ENCODE assay signal across 10 cellular contexts in the genomic region with DNA sequence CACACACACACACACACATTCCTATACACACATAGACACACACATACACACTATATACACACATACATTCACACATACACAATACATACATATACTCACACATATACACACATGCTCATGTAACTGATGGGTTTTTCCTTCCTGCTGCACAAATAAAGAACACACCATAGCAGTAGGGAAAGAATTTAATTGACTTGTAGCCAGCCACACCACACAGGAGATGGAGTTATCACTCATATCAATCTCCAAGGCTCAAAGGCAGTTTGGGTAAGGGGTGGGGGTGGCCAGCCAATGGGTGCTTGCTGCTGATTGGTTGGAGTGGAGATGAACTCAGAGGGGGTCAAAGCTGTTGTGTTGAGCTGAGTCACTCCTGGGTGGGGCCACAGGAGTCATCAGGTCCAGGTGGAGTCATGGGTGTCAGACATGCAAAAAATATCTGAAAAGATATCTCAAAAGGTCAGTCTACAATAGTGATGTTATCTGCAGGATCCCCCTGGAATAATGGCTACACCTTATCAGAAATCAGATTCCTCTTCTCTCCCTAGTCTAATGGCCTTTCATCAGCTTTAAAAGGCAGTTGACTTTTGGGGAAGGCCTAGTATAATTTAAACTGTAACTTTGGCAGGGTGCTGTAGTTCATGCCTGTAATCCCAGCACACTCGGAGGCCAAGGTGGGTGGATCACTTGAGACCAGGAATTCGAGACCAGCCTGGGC. TPM values are rescaled to one million over a fixed set of nuclear protein-coding genes. Genes with fewer than 3 reads are reported as not detected.
DNase-seq lines count a peak whose midpoint lies in the region; ATAC-seq and TF ChIP-seq lines count a peak whose summit lies in the region.
"Had no signal": no experiment of that assay in that cellular context is flagged by ENCODE, and none has a peak within 500 bp of the region (broad histone marks: within the 10 kb centered on the region; RNA-seq: fewer than 3 reads in every experiment).

No MANE protein-coding gene starts in this region.

- H3K4me1 ChIP-seq in Karpas-422 (ENCODE audit: low read length) (peaks cover 78% of the 10 kb centered on the region), lower lobe of right lung (peaks cover 19% of the 10 kb centered on the region), sigmoid colon (peaks cover 0 to 14% (median 0%) of the 10 kb centered on the region in 4 donors)

- ATAC-seq in omental fat pad (ENCODE audit: low FRiP score), result peak; percentile 39
- no peak for ATAC-seq in lower lobe of right lung
- ATAC-seq: T-helper 17 cell had no signal

- no peak for TF ChIP-seq EP300 in sigmoid colon (IDR thresholded peaks at IDR 0.05)

- no peak for TF ChIP-seq POLR2A in sigmoid colon (IDR thresholded peaks at IDR 0.05)

- H3K79me2 ChIP-seq in Karpas-422 (ENCODE audit: low read length), result no peaks in the 10 kb centered on the region

- H3K9me2 ChIP-seq in Karpas-422 (replicated peaks; ENCODE audit: insufficient read depth, low read length), result no peaks in the 10 kb centered on the region

- H3K27me3 ChIP-seq in Karpas-422 (ENCODE audit: low read length), result no peaks in the 10 kb centered on the region; the same call in 1 of the 2 replicates
- H3K27me3 ChIP-seq in lower lobe of right lung (ENCODE audit: low read depth), result no peaks in the 10 kb centered on the region
- H3K27me3 ChIP-seq in sigmoid colon, result no peaks in the 10 kb centered on the region

- H3K9me3 ChIP-seq in Karpas-422 (ENCODE audit: low read length) (no peaks in the 10 kb centered on the region), lower lobe of right lung (no peaks in the 10 kb centered on the region), sigmoid colon (no peaks in the 10 kb centered on the region)

- H3K4me2 ChIP-seq in Karpas-422 (ENCODE audit: low read depth, low read length, poor library complexity, severe bottlenecking), result peak overlapping the region; percentile 55

- no peak overlapping the region for H3K9ac ChIP-seq in Karpas-422 (ENCODE audit: low read length)

- no peak overlapping the region for H3K4me3 ChIP-seq in Karpas-422 (ENCODE audit: low read length)
- no peak overlapping the region for H3K4me3 ChIP-seq in lower lobe of right lung
- H3K4me3 ChIP-seq in sigmoid colon, result no peak overlapping the region

- 79 to 89% methylated on average over 2 of the region's 2 CpGs for WGBS in sigmoid colon, 2 donors

- H4K20me1 ChIP-seq in Karpas-422 (ENCODE audit: insufficient read depth, low read depth, low read length), result no peaks in the 10 kb centered on the region

- H3K27ac ChIP-seq in Karpas-422 (ENCODE audit: low read length) (no peak overlapping the region), lower lobe of right lung (no peak overlapping the region), sigmoid colon (no peak overlapping the region)

- DNase-seq in ELF-1 (ENCODE audit: low read depth, low spot score) (peak; percentile 44), Karpas-422 (peak; percentile 65), omental fat pad (ENCODE audit: low spot score) (no peak), lower lobe of right lung (no peak), RPMI8226 (no peak), sigmoid colon (no peak)
- peak; percentile 49 to 63 for DNase-seq in activated T-cell treated with anti-CD3 and anti-CD28 coated beads, Interleukin-2, amount 50 U/mL, for 48 hours
- DNase-seq: amniotic stem cell, NCI-H2227 treated with DMSO at 0.1 percent for 48 hours, T-helper 17 cell had no signal

- no peak overlapping the region for H2AFZ ChIP-seq in Karpas-422 (ENCODE audit: low read length)

- H3K36me3 ChIP-seq in Karpas-422 (ENCODE audit: insufficient read depth, low read length) (no peaks in the 10 kb centered on the region), lower lobe of right lung (no peaks in the 10 kb centered on the region), sigmoid colon (no peaks in the 10 kb centered on the region)

- intact Hi-C loops in lower lobe of right lung (cut with DNase I), result loop anchor here (10.0 kb wide), 1 partner anchor 95 kb away; no protein-coding TSS in a partner anchor
- intact Hi-C loops in sigmoid colon (cut with DNase I), result no loop called here

- TF ChIP-seq CTCF in omental fat pad (IDR thresholded peaks at IDR 0.05) (no peak), lower lobe of right lung (IDR thresholded peaks at IDR 0.05) (no peak), sigmoid colon (IDR thresholded peaks at IDR 0.05) (no peak)

RNA-seq across cellular contexts. Expression of a gene that starts 46.1 kb away (rescaled TPM):
- total RNA-seq in Karpas-422 (2014; rRNA removed; shearing (Covaris generic); ENCODE audit: low replicate concordance), result 106 and 128 TPM in 2 replicates
- 100 to 1,000 TPM; 136 to 217 (median 175) TPM for total RNA-seq in omental fat pad
- 282 TPM for total RNA-seq in lower lobe of right lung
- total RNA-seq in sigmoid colon, result 100 to 1,000 TPM; 111 to 240 (median 188) TPM
- 10 to 100 TPM; 23.4 to 65.2 (median 26.4) TPM for polyA plus RNA-seq in sigmoid colon

Comparison
In these comparisons a context has a peak if more than half of its experiments do, and no peak if none do; other contexts are left out.
1. DNase-seq: peak in ELF-1 (single experiment), Karpas-422 (single experiment) and activated T-cell treated with anti-CD3 and anti-CD28 coated beads, Interleukin-2, amount 50 U/mL, for 48 hours (2 of 2); none in omental fat pad (single experiment), lower lobe of right lung (single experiment), RPMI8226 (single experiment) and sigmoid colon (single experiment).